ENCODE assay signal across 8 cellular contexts in the genomic region with DNA sequence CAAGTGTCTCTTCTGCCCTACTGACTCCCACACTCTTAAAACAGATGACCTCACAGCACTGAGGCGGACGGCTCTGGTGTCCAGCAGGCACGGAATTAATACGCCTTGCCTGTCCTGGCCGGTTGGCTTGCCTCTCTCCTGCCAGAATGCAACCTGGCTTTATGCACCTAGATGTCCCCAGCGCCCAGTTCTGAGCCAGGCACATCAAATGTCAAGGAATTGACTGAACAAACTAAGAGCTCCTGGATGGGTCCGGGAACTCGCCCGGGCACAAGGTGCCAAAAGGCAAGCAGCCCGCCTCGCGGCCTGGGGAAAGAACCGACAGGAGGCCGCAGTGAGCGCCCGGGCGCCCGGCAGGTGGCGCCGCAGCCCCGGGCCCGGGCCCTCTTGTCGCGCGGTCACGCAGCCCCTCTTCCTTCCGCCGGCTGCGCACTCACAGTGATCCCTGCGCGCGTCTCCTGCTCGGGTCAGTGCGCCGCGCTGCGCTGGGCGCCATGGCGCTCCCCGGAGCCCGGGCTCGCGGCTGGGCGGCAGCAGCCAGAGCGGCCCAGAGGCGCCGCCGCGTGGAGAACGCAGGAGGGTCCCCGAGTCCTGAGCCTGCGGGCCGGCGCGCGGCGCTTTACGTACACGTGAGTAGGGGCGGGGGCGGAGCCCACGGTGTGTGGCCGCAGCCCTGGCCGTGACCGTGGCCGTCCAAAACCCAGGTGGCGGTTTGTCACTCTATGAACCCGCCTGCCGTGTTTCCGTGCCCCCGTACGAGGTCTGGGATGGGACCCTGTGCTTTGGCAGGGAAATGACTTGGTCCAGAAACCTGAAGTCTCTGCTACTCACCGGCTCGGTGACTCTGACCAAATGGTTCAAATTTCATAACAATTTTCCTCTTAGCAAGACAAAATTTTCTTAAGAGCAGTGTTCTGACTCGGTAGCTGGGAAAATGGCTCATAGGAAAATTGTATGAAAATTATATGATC. TPM values are rescaled to one million over a fixed set of nuclear protein-coding genes. Genes with fewer than 3 reads are reported as not detected.
DNase-seq lines count a peak whose midpoint lies in the region; FAIRE-seq and TF ChIP-seq lines count a peak whose summit lies in the region.

A gene (plus strand): TSS at position 470 of the 971 bp plus-strand sequence. CDS start 25 bp downstream, at position 495.

- no peaks in the 10 kb centered on the region for H3K79me2 ChIP-seq in neural progenitor cell (ENCODE audit: low read depth)

- no peaks in the 10 kb centered on the region for H3K36me3 Mint-ChIP-seq in neural progenitor cell

- no peaks in the 10 kb centered on the region for H3K36me3 ChIP-seq in neural progenitor cell

- H2AFZ ChIP-seq in neural progenitor cell (replicated peaks): peak within 1 kb of the TSS; percentile 94

- no peaks in the 10 kb centered on the region for H3K9me3 Mint-ChIP-seq in neural progenitor cell

- H3K4me1 ChIP-seq in neural progenitor cell: peaks cover 3% of the 10 kb centered on the region

- H3K27ac Mint-ChIP-seq in neural progenitor cell: no peak within 1 kb of the TSS

- H3K4me2 ChIP-seq in neural progenitor cell: peak within 1 kb of the TSS; percentile 91

- H3K4me1 Mint-ChIP-seq in neural progenitor cell: peaks cover 16% of the 10 kb centered on the region

- H3K27ac ChIP-seq in neural progenitor cell: no peak within 1 kb of the TSS

- FAIRE-seq in H54 (lab: Jason Lieb, UNC): no peak

- peaks cover 48% of the 10 kb centered on the region for H3K27me3 ChIP-seq in neural progenitor cell

- peaks cover 5% of the 10 kb centered on the region for H4K20me1 ChIP-seq in neural progenitor cell (ENCODE audit: low read depth)

- H3F3A ChIP-seq in neural progenitor cell (ENCODE audit: low read depth): peaks cover 36% of the 10 kb centered on the region

- TF ChIP-seq POLR2A in H54 (IDR thresholded peaks at IDR 0.05; ENCODE audit: low read depth, low read length) (peak; percentile 93), Raji (IDR thresholded peaks at IDR 0.05; ENCODE audit: insufficient read depth, low read depth, low read length) (peak; percentile 90)

- no peaks in the 10 kb centered on the region for H3K9me3 ChIP-seq in neural progenitor cell (ENCODE audit: low read depth)

- DNase-seq in G401 (ENCODE audit: low spot score) (peak; percentile 84), H54 (ENCODE audit: insufficient read length, low spot score) (peak; percentile 94), LoVo (ENCODE audit: low spot score) (peak; percentile 91), foreskin fibroblast (peak; percentile 88 to 95), neural progenitor cell (ENCODE audit: low spot score) (peak; percentile 96), stromal cell of bone marrow (ENCODE audit: low read depth) (peak; percentile 63)
- peak; percentile 94 for DNase-seq in activated effector memory CD4-positive, alpha-beta T cell treated with anti-CD3 and anti-CD28 coated beads, Interleukin-2, amount 50 U/mL, for 16 hours

- peak within 1 kb of the TSS; percentile 92 for H3K4me3 Mint-ChIP-seq in neural progenitor cell

- H3K9ac ChIP-seq in neural progenitor cell: no peak within 1 kb of the TSS

- H3K4me3 ChIP-seq in foreskin fibroblast (ENCODE audit: low read depth in 1 of 2, low read length in 2 of 2) (peak within 1 kb of the TSS; percentile 91 to 95), neural progenitor cell (peak within 1 kb of the TSS; percentile 65)

- peaks cover 13% of the 10 kb centered on the region for H3K27me3 Mint-ChIP-seq in neural progenitor cell (ENCODE audit: insufficient read depth, low read depth)

- in situ Hi-C loops in G401 (cut with HindIII; ENCODE audit: low sequenced_read_pairs): no loop called here

- peak; percentile 79 for TF ChIP-seq CTCF in foreskin fibroblast (IDR thresholded peaks at IDR 0.05; ENCODE audit: low read depth, low read length)
- TF ChIP-seq CTCF in neural progenitor cell (IDR thresholded peaks at IDR 0.05): peak; percentile 80

RNA-seq across cellular contexts. Expression of the gene that starts here (rescaled TPM):
- 31.9 and 34.5 TPM in 2 replicates for total RNA-seq in G401 (2014; rRNA removed; shearing (Covaris generic))
- 9.7 and 12.9 TPM in 2 replicates for total RNA-seq in neural progenitor cell (ENCODE audit: low replicate concordance)
